1 cellular context compared by ENCODE assay signal in the genomic region with DNA sequence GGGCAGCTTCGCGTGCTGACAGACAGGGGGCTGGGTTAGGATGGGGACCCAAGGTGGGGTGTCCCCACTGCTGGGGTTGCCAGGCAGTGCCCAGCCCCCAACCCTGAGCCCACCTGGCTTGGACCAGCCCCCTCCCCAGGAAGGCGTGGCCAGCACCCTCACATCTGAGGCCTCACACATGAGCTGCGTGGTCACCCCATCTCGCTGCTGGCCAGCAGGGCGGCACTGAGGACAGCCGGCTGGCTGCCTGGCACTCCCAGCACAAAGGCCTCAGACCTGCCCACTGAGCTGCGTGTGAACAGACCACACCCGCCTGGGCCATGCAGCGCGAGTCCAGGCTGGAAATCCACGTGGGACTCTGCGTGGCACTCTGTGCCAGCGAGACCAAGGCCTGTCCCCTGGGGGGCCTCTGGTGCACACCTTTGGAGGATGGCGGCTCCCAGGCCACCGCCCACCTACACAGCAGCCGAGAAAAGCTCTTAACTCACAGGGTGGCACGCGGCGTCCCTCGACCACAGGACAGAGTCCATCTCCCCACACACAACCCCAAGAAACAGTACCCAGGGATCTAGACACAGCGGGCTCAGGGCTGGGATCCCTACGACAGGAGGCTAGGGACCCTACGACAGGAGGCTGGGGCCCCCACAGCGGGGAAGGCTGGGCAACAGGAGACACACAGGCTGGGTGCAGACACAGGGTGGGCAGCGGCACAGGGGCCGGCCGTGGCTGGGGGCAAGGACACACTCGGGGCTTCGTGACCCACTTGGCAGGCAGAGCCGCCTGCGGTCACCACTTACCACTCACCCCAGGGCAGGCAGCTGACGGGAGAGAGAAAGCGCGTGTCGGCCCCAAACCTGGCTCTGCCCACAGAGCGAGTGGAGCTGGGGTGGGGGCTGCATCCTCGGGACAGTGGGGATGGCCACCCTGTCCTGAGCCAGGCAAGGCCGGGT.
TF ChIP-seq lines count a peak whose summit lies in the region.

No MANE protein-coding gene starts in this region.

TF ChIP-seq in HepG2, 621 proteins besides CTCF, POLR2A, EP300 and RAD21:
- TF ChIP-seq AGO2 (optimal IDR thresholded peaks at IDR 0.05; ENCODE audit: low read depth, low read length) (peak; percentile 18), SNRNP70 (IDR thresholded peaks at IDR 0.05; ENCODE audit: low read depth, low read length) (no peak)
